Comparison of ENCODE assay signal across 1 cellular context in genomic region chr10:49135575-49136313, GRCh38.
TF ChIP-seq lines count a peak whose summit lies in the region.

No MANE protein-coding gene starts in this region.

TF ChIP-seq in endothelial cell of umbilical vein, 7 proteins besides CTCF, POLR2A, EP300 and RAD21 (continued from another document):
- TF ChIP-seq MAX (IDR thresholded peaks at IDR 0.05; ENCODE audit: insufficient read depth, insufficient read length) (no peak), GATA2 (IDR thresholded peaks at IDR 0.05; ENCODE audit: insufficient read depth, insufficient read length, low read depth, low read length) (no peak), EZH2 (IDR thresholded peaks at IDR 0.05; ENCODE audit: borderline replicate concordance, low read depth, low read length, severe bottlenecking) (no peak), FOS (IDR thresholded peaks at IDR 0.05; ENCODE audit: borderline replicate concordance, insufficient read depth, low read length) (no peak)
